Comparison of ENCODE assay signal across 34 cellular contexts in the genomic region with DNA sequence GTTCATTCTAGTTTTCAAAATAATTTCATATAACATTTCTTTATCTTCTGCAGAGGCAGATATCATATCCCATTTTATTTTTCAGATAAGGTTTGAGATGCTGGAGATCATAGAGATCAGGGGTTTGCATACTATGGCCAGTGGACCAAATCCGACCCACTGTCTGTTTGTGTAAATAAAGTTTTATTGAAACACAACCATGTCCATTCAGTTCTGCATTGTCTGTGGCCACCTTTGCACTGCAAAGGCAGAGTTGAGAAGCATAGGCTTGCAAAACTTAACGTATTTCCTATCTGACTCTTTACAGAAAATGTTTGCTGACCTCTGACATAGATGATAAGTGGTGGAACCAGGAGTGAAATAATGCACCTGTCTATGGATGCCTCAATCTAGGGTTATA.
"Had no signal": no experiment of that assay in that cellular context is flagged by ENCODE, and none has a peak within 500 bp of the region (broad histone marks: within the 10 kb centered on the region; RNA-seq: fewer than 3 reads in every experiment).

No MANE protein-coding gene starts in this region.

- H3K27me3 Mint-ChIP-seq: activated B cell treated with CpG ODN at 0.5 μM for 24 hours; activated CD8-positive, alpha-beta T cell treated with anti-CD3 and anti-CD28 coated beads for 36 hours; brain had no signal

- H3K36me3 Mint-ChIP-seq: activated naive CD8-positive, alpha-beta T cell treated with anti-CD3 and anti-CD28 coated beads for 36 hours; brain; T-cell had no signal

- H3K9me3 Mint-ChIP-seq: activated CD8-positive, alpha-beta T cell treated with anti-CD3 and anti-CD28 coated beads for 36 hours; activated naive CD8-positive, alpha-beta T cell treated with anti-CD3 and anti-CD28 coated beads for 36 hours; activated T-cell treated with anti-CD3 and anti-CD28 coated beads, Interleukin-2, amount 50 U/mL, for 4 hours; T-helper 1 cell treated with Interleukin-12 subunit alpha and Interleukin-12 subunit beta and Interleukin-4 antibody, amounts not matched to agents 30 μg/mL and 1 μg/mL, for 36 hours had no signal

- DNase-seq: activated B cell treated with CpG ODN at 0.5 μM for 24 hours; activated CD4-positive, alpha-beta T cell treated with anti-CD3 and anti-CD28 coated beads for 48 hours; activated CD4-positive, alpha-beta T cell treated with anti-CD3 and anti-CD28 coated beads, Interleukin-2, amount 50 U/mL, for 1 hour; activated CD4-positive, alpha-beta T cell treated with anti-CD3 and anti-CD28 coated beads, Interleukin-2, amount 50 U/mL, for 48 hours; activated CD8-positive, alpha-beta memory T cell treated with anti-CD3 and anti-CD28 coated beads for 24 hours; activated CD8-positive, alpha-beta T cell treated with anti-CD3 and anti-CD28 coated beads for 36 hours; activated effector memory CD4-positive, alpha-beta T cell treated with Interleukin-2 at 50 U/mL for 16 hours; activated gamma-delta T cell treated with Interleukin-2 at 50 U/mL for 16 hours; activated naive CD4-positive, alpha-beta T cell treated with Interleukin-2 at 50 U/mL for 16 hours; activated naive CD8-positive, alpha-beta T cell treated with anti-CD3 and anti-CD28 coated beads for 36 hours; activated naive CD8-positive, alpha-beta T cell treated with anti-CD3 and anti-CD28 coated beads, Interleukin-2, amount 50 U/mL, for 24 hours; activated T-cell treated with anti-CD3 and anti-CD28 coated beads, Interleukin-2, amount 50 U/mL, for 4 hours; adrenal gland; central memory CD4-positive, alpha-beta T cell; cerebellar nuclear complex; effector memory CD4-positive, alpha-beta T cell; endodermal cell; glutamatergic neuron; T-cell; T-helper 9 cell; WERI-Rb-1 had no signal

- H3K9me3 ChIP-seq: adrenal gland, ascending aorta, breast epithelium, colonic mucosa, heart left ventricle had no signal

- H3K4me3 Mint-ChIP-seq: activated B cell treated with CpG ODN at 0.5 μM for 24 hours; activated CD8-positive, alpha-beta T cell treated with anti-CD3 and anti-CD28 coated beads for 36 hours; activated naive CD4-positive, alpha-beta T cell treated with anti-CD3 and anti-CD28 coated beads, Interleukin-2, amount 50 U/mL, for 24 hours; activated naive CD8-positive, alpha-beta T cell treated with anti-CD3 and anti-CD28 coated beads for 36 hours; activated naive CD8-positive, alpha-beta T cell treated with anti-CD3 and anti-CD28 coated beads, Interleukin-2, amount 50 U/mL, for 24 hours; activated T-cell treated with anti-CD3 and anti-CD28 coated beads, Interleukin-2, amount 50 U/mL, for 4 hours; activated T-helper 17 cell treated with anti-CD3 and anti-CD28 coated beads, Interleukin-2, amount 50 U/mL, for 72 hours; brain; endodermal cell; T-cell; T-helper 1 cell treated with Interleukin-12 subunit alpha and Interleukin-12 subunit beta and Interleukin-4 antibody, amounts not matched to agents 30 μg/mL and 1 μg/mL, for 36 hours had no signal

- FAIRE-seq: frontal cortex had no signal

- H3K36me3 ChIP-seq: adrenal gland, ascending aorta, breast epithelium, cardiac muscle cell, colonic mucosa, heart left ventricle, WERI-Rb-1 had no signal

- ATAC-seq: activated CD4-positive, CD25-positive, alpha-beta regulatory T cell treated with anti-CD3 and anti-CD28 coated beads, Interleukin-2, amount 50 U/mL, for 24 hours; activated CD8-positive, alpha-beta T cell treated with anti-CD3 and anti-CD28 coated beads for 36 hours; activated naive CD8-positive, alpha-beta T cell treated with anti-CD3 and anti-CD28 coated beads, Interleukin-2, amount 50 U/mL, for 24 hours; activated T-cell treated with anti-CD3 and anti-CD28 coated beads, Interleukin-2, amount 50 U/mL, for 4 hours; activated T-helper 17 cell treated with anti-CD3 and anti-CD28 coated beads, Interleukin-2, amount 50 U/mL, for 72 hours; esophagus mucosa; T-cell had no signal

- H3K27me3 ChIP-seq: adrenal gland, ascending aorta, breast epithelium, cardiac muscle cell, colonic mucosa, dorsolateral prefrontal cortex, heart left ventricle had no signal

- H3K27ac ChIP-seq: adrenal gland, breast epithelium, cardiac muscle cell, colonic mucosa had no signal

- H3K4me3 ChIP-seq: adrenal gland, ascending aorta, breast epithelium, cardiac muscle cell, colonic mucosa, dorsolateral prefrontal cortex, heart left ventricle had no signal

- H3K4me1 ChIP-seq: adrenal gland, breast epithelium, colonic mucosa had no signal

- H3K4me1 Mint-ChIP-seq: activated B cell treated with CpG ODN at 0.5 μM for 24 hours; activated naive CD4-positive, alpha-beta T cell treated with anti-CD3 and anti-CD28 coated beads, Interleukin-2, amount 50 U/mL, for 24 hours; activated naive CD8-positive, alpha-beta T cell treated with anti-CD3 and anti-CD28 coated beads for 36 hours; activated naive CD8-positive, alpha-beta T cell treated with anti-CD3 and anti-CD28 coated beads, Interleukin-2, amount 50 U/mL, for 24 hours; activated T-helper 17 cell treated with anti-CD3 and anti-CD28 coated beads, Interleukin-2, amount 50 U/mL, for 72 hours; T-cell had no signal

- H3K27ac Mint-ChIP-seq: activated B cell treated with CpG ODN at 0.5 μM for 24 hours; activated CD8-positive, alpha-beta T cell treated with anti-CD3 and anti-CD28 coated beads for 36 hours; activated naive CD4-positive, alpha-beta T cell treated with anti-CD3 and anti-CD28 coated beads, Interleukin-2, amount 50 U/mL, for 24 hours; activated naive CD8-positive, alpha-beta T cell treated with anti-CD3 and anti-CD28 coated beads for 36 hours; activated naive CD8-positive, alpha-beta T cell treated with anti-CD3 and anti-CD28 coated beads, Interleukin-2, amount 50 U/mL, for 24 hours; activated T-helper 17 cell treated with anti-CD3 and anti-CD28 coated beads, Interleukin-2, amount 50 U/mL, for 72 hours; endodermal cell; T-cell; T-helper 1 cell treated with Interleukin-12 subunit alpha and Interleukin-12 subunit beta and Interleukin-4 antibody, amounts not matched to agents 30 μg/mL and 1 μg/mL, for 36 hours had no signal
